ENCODE assay signal across 25 cellular contexts in genomic region chr9:14141736-14142135, GRCh38.
"Had no signal": no experiment of that assay in that cellular context is flagged by ENCODE, and none has a peak within 500 bp of the region (broad histone marks: within the 10 kb centered on the region; RNA-seq: fewer than 3 reads in every experiment).

No MANE protein-coding gene starts in this region.

- H3K4me3 ChIP-seq: colonic mucosa, esophagus squamous epithelium, gastrocnemius medialis, heart right ventricle, left lung, lower lobe of right lung, mucosa of descending colon had no signal

- H3K4me3 Mint-ChIP-seq: dendritic cell treated with granulocyte-macrophage colony-stimulating factor and Interleukin-4, amounts not matched to agents 40 ng/mL and 50 ng/mL, for 4 days; effector memory CD8-positive, alpha-beta T cell; endodermal cell; mesothelial cell of epicardium; naive B cell had no signal

- H3K9me3 ChIP-seq: colonic mucosa, esophagus squamous epithelium, gastrocnemius medialis, heart right ventricle, left lung, lower lobe of right lung, mucosa of descending colon had no signal

- H3K27me3 ChIP-seq: colonic mucosa, esophagus squamous epithelium, gastrocnemius medialis, heart right ventricle, left lung had no signal

- H3K4me1 Mint-ChIP-seq: naive B cell had no signal

- H3K4me1 ChIP-seq: colonic mucosa, left lung, lower lobe of right lung had no signal

- DNase-seq: colonic mucosa; cortex of kidney; effector CD8-positive, alpha-beta T cell; effector memory CD8-positive, alpha-beta T cell; endodermal cell; erythroblast; esophagus squamous epithelium; foreskin fibroblast; foreskin melanocyte; gastrocnemius medialis; glutamatergic neuron; head of caudate nucleus; heart right ventricle; hippocampal formation; left cardiac atrium; left lung; left ventricle myocardium superior; lower lobe of right lung; mesenchymal stem cell; mucosa of descending colon; naive B cell had no signal

- H3K27me3 Mint-ChIP-seq: dendritic cell treated with granulocyte-macrophage colony-stimulating factor and Interleukin-4, amounts not matched to agents 40 ng/mL and 50 ng/mL, for 4 days; effector memory CD8-positive, alpha-beta T cell; naive B cell had no signal

- H3K36me3 Mint-ChIP-seq: naive B cell had no signal

- H3K27ac ChIP-seq: colonic mucosa, epithelial cell of prostate, esophagus squamous epithelium, gastrocnemius medialis, heart right ventricle, left lung, lower lobe of right lung had no signal

- H3K27ac Mint-ChIP-seq: dendritic cell treated with granulocyte-macrophage colony-stimulating factor and Interleukin-4, amounts not matched to agents 40 ng/mL and 50 ng/mL, for 4 days; effector memory CD8-positive, alpha-beta T cell; endodermal cell; naive B cell had no signal

- ATAC-seq: effector memory CD8-positive, alpha-beta T cell; esophagus mucosa; gastrocnemius medialis; heart right ventricle; left cardiac atrium; left lung; left ventricle myocardium superior; lower lobe of right lung; mucosa of descending colon had no signal

- H3K9me3 Mint-ChIP-seq: dendritic cell treated with granulocyte-macrophage colony-stimulating factor and Interleukin-4, amounts not matched to agents 40 ng/mL and 50 ng/mL, for 4 days; endodermal cell had no signal

- H3K36me3 ChIP-seq: gastrocnemius medialis, left lung, lower lobe of right lung had no signal
